ENCODE assay signal across 8 cellular contexts in genomic region chr15:40108855-40109735, GRCh38. TPM values are rescaled to one million over a fixed set of nuclear protein-coding genes. Genes with fewer than 3 reads are reported as not detected.
A peak's percentile ranks its signal among the peaks of the same experiment; 100 is the strongest.
DNase-seq lines count a peak whose midpoint lies in the region; ATAC-seq, FAIRE-seq and TF ChIP-seq lines count a peak whose summit lies in the region.

Gene BMF, minus strand, starts transcription at chr15:40108879. Its CDS starts 2,793 bp downstream, at chr15:40106086.

- TF ChIP-seq RAD21 in H1 (IDR thresholded peaks at IDR 0.05 in 1 of 2, conservative IDR thresholded peaks at IDR 0.05 in 1 of 2; ENCODE audit: low read depth in 2 of 2, low read length in 2 of 2): peak; percentile 24 to 48

- H3K4me1 ChIP-seq in CD8-positive, alpha-beta memory T cell (ENCODE audit: insufficient read depth, low read length): peaks cover 38% of the 10 kb centered on the region
- peaks cover 26 to 50% (median 37%) of the 10 kb centered on the region in 4 experiments for H3K4me1 ChIP-seq in H1 (replicated peaks in 1 of 4; ENCODE audit: control insufficient read depth in 3 of 4, insufficient read depth in 4 of 4, low read length in 3 of 4)
- peaks cover 35% of the 10 kb centered on the region for H3K4me1 ChIP-seq in mesenchymal stem cell (ENCODE audit: control insufficient read depth, insufficient read depth, low read depth, low read length)

- peaks cover 42 to 51% (median 49%) of the 10 kb centered on the region in 3 donors for H3K4me1 Mint-ChIP-seq in CD8-positive, alpha-beta memory T cell

- DNase-seq in CD8-positive, alpha-beta memory T cell: peak; percentile 87 to 98 (median 95)
- DNase-seq in HS-5 (ENCODE audit: low read depth): peak; percentile 96
- DNase-seq in NK-92 (lab: John Stamatoyannopoulos, UW; ENCODE audit: unreplicated experiment): peak; percentile 50
- DNase-seq in activated CD8-positive, alpha-beta memory T cell treated with anti-CD3 and anti-CD28 coated beads for 1 hour (ENCODE audit: extremely low read depth in 1 of 2, low read depth in 1 of 2): peak; percentile 91 to 95
- peak; percentile 98 to 100 for DNase-seq in H1 (ENCODE audit: low read depth in 1 of 2, low spot score in 2 of 2)
- peak; percentile 99 for DNase-seq in mesenchymal stem cell
- peak; percentile 93 for DNase-seq in stimulated activated CD8-positive, alpha-beta memory T cell treated with anti-CD3 and anti-CD28 coated beads, Interleukin-12 subunit alpha, Interleukin-12 subunit beta, amount 100 ng/mL, for 24 hours (ENCODE audit: extremely low read depth)

- TF ChIP-seq POLR2A in H1 (IDR thresholded peaks at IDR 0.05; ENCODE audit: control extremely low read depth in 1 of 2, low read depth in 2 of 2, low read length in 2 of 2): no peak

- H3K9me3 ChIP-seq in CD8-positive, alpha-beta memory T cell (ENCODE audit: low read length): no peaks in the 10 kb centered on the region
- H3K9me3 ChIP-seq in H1 (ENCODE audit: insufficient read depth in 2 of 2, low read depth in 1 of 2, low read length in 1 of 2): no peaks in the 10 kb centered on the region
- H3K9me3 ChIP-seq in mesenchymal stem cell (ENCODE audit: control insufficient read depth, low read length): no peaks in the 10 kb centered on the region

- peak within 1 kb of the TSS; percentile 86 for H3K4me3 ChIP-seq in CD8-positive, alpha-beta memory T cell (ENCODE audit: low read length)
- H3K4me3 ChIP-seq in H1 (ENCODE audit: extremely low read depth in 1 of 4, insufficient read depth in 2 of 4, low read depth in 3 of 4, low read length in 4 of 4) (peak within 1 kb of the TSS; percentile 71 to 92 (median 90)), mesenchymal stem cell (ENCODE audit: insufficient read depth in 1 of 2, low read depth in 1 of 2, low read length in 2 of 2) (peak within 1 kb of the TSS; percentile 81 to 93)

- TF ChIP-seq CTCF in H1 (IDR thresholded peaks at IDR 0.05; ENCODE audit: control extremely low read depth in 1 of 3, insufficient read depth in 1 of 3, low read depth in 1 of 3, low read length in 3 of 3): peak; percentile 10 to 45 (median 43); a peak in 3 of 4 replicates

- 9% methylated on average over 44 of the region's 48 CpGs; no CpG with 5 or more reads in 1 of the 2 experiments for WGBS in H1 (ENCODE audit: extremely low coverage in 1 of 2, insufficient coverage in 1 of 2, insufficient read length in 1 of 2, insufficient replicate concordance in 2 of 2, low coverage in 1 of 2, low lambda C conversion rate in 2 of 2, missing lambda C conversion rate in 1 of 2), 2 experiments
- WGBS in mesenchymal stem cell: 7% methylated on average over 48 of the region's 48 CpGs

- H4K8ac ChIP-seq in H1 (ENCODE audit: extremely low read depth, insufficient read depth, low read length) (peak within 1 kb of the TSS; percentile 42), mesenchymal stem cell (ENCODE audit: low read length) (peak within 1 kb of the TSS; percentile 52)

- no peak for TF ChIP-seq EP300 in H1 (IDR thresholded peaks at IDR 0.05; ENCODE audit: borderline replicate concordance in 1 of 2, low read depth in 2 of 2, low read length in 2 of 2)

- peak within 1 kb of the TSS; percentile 52 for H4K5ac ChIP-seq in H1 (ENCODE audit: insufficient read length, low read depth, low read length)

- peaks cover 11% of the 10 kb centered on the region; the same call in 1 of the 2 replicates for H3K23me2 ChIP-seq in H1 (ENCODE audit: low read depth, low read length)

- POLR2A ChIA-PET in CD8-positive, alpha-beta memory T cell (lab: Charles Lee): interaction anchor here (0.6 to 3.8 kb wide), 6 partner anchors 8 to 214 kb away, joined by 3 to 23 read pairs (median 3); no protein-coding TSS in a partner anchor
- POLR2A ChIA-PET in H1 (lab: Charles Lee; ENCODE audit: partially characterized antibody): interaction anchor here (0.8 to 10.0 kb wide), 14 partner anchors 9 to 165 kb away, joined by 3 to 143 read pairs (median 4); partner anchors contain the start of gene BUB1B

- no peak within 1 kb of the TSS; the same call in 1 of the 2 replicates for H2AFZ ChIP-seq in H1 (ENCODE audit: low read length)
- H2AFZ ChIP-seq in mesenchymal stem cell (ENCODE audit: low read depth, low read length): peak within 1 kb of the TSS; percentile 83

- CTCF ChIA-PET in CD8-positive, alpha-beta memory T cell (lab: Charles Lee): interaction anchor here (0.6 to 15.6 kb wide), 8 partner anchors 11 to 368 kb away, joined by 3 to 186 read pairs (median 4); no protein-coding TSS in a partner anchor
- CTCF ChIA-PET in H1 (lab: Charles Lee; ENCODE audit: partially characterized antibody): interaction anchor here (0.6 to 23.9 kb wide), 24 partner anchors 12 to 226 kb away, joined by 3 to 406 read pairs (median 4); partner anchors contain the start of genes BUB1B and SRP14

- H3K9me3 Mint-ChIP-seq in CD8-positive, alpha-beta memory T cell: no peaks in the 10 kb centered on the region

- peak; percentile 58 for FAIRE-seq in H1 (lab: Jason Lieb, UNC)

- H2BK20ac ChIP-seq in H1 (ENCODE audit: low read length): peak within 1 kb of the TSS; percentile 40; the same call in 1 of the 2 replicates

- H2BK12ac ChIP-seq in H1 (ENCODE audit: low read depth, low read length) (peak within 1 kb of the TSS; percentile 44; the same call in 1 of the 2 replicates), mesenchymal stem cell (ENCODE audit: low read length in 2 of 2) (peak within 1 kb of the TSS; percentile 28 to 80)

- H3K23ac ChIP-seq in H1 (ENCODE audit: insufficient read length): no peak within 1 kb of the TSS
- peak within 1 kb of the TSS in 1 of 2 experiments; percentile 44 for H3K23ac ChIP-seq in mesenchymal stem cell (ENCODE audit: low read length in 2 of 2)

- H3K4me2 ChIP-seq in H1 (ENCODE audit: insufficient read depth in 1 of 2, low read depth in 2 of 2, low read length in 2 of 2): peak within 1 kb of the TSS; percentile 90 to 96
- H3K4me2 ChIP-seq in mesenchymal stem cell (ENCODE audit: low read length, poor library complexity, severe bottlenecking): peak within 1 kb of the TSS; percentile 89

- H3K18ac ChIP-seq in H1 (ENCODE audit: extremely low read depth, low read length) (peak within 1 kb of the TSS; percentile 88), mesenchymal stem cell (ENCODE audit: low read depth in 1 of 2, low read length in 2 of 2) (peak within 1 kb of the TSS; percentile 52 to 84)

- H3K27ac Mint-ChIP-seq in CD8-positive, alpha-beta memory T cell: peak within 1 kb of the TSS; percentile 75 to 99 (median 92)

- peaks cover 5 to 14% of the 10 kb centered on the region in 2 donors for H3K27me3 Mint-ChIP-seq in CD8-positive, alpha-beta memory T cell

- ATAC-seq in GM19468 (IDR thresholded peaks at IDR 0.05; ENCODE audit: extremely low read depth, unreplicated experiment): peak; percentile 62

- H2BK15ac ChIP-seq in H1 (ENCODE audit: low read length) (no peak within 1 kb of the TSS), mesenchymal stem cell (ENCODE audit: low read depth, poor library complexity, severe bottlenecking) (peak within 1 kb of the TSS; percentile 90)

- peaks cover 0 to 2% of the 10 kb centered on the region in 2 experiments for H4K20me1 ChIP-seq in H1 (replicated peaks in 1 of 2; ENCODE audit: control insufficient read depth in 1 of 2, insufficient read depth in 2 of 2, low read length in 2 of 2)

- H4K91ac ChIP-seq in H1 (replicated peaks; ENCODE audit: insufficient read length, low read length) (peak within 1 kb of the TSS; percentile 83), mesenchymal stem cell (ENCODE audit: low read length) (peak within 1 kb of the TSS; percentile 74)

- H2BK120ac ChIP-seq in H1 (replicated peaks; ENCODE audit: low read depth, low read length): peak within 1 kb of the TSS; percentile 10
- H2BK120ac ChIP-seq in mesenchymal stem cell (ENCODE audit: low read depth, low read length): peak within 1 kb of the TSS; percentile 75

- no peaks in the 10 kb centered on the region for H3K79me1 ChIP-seq in H1 (ENCODE audit: low read depth, low read length)
- peaks cover 12% of the 10 kb centered on the region for H3K79me1 ChIP-seq in mesenchymal stem cell (replicated peaks; ENCODE audit: low read length, poor library complexity, severe bottlenecking)

- peak within 1 kb of the TSS; percentile 61; the same call in 1 of the 2 replicates for H2BK5ac ChIP-seq in H1 (ENCODE audit: low read depth, low read length)
- H2BK5ac ChIP-seq in mesenchymal stem cell (ENCODE audit: low read depth, low read length, poor library complexity, severe bottlenecking): no peak within 1 kb of the TSS

- no peaks in the 10 kb centered on the region for H3K27me3 ChIP-seq in CD8-positive, alpha-beta memory T cell (ENCODE audit: insufficient read depth, low read length, poor library complexity, severe bottlenecking)
- H3K27me3 ChIP-seq in H1 (replicated peaks in 1 of 4; ENCODE audit: control insufficient read depth in 3 of 4, extremely low read depth in 1 of 4, insufficient read depth in 3 of 4, low read length in 3 of 4) (no peaks in the 10 kb centered on the region), mesenchymal stem cell (ENCODE audit: control insufficient read depth in 1 of 2, insufficient read depth in 1 of 2, low read length in 2 of 2) (peaks cover 3 to 34% of the 10 kb centered on the region in 2 experiments)

- no peaks in the 10 kb centered on the region for H3K79me2 ChIP-seq in H1 (ENCODE audit: control insufficient read depth in 1 of 2, insufficient read depth in 2 of 2, low read length in 2 of 2)

- H3K27ac ChIP-seq in CD8-positive, alpha-beta memory T cell (ENCODE audit: low read depth, low read length): peak within 1 kb of the TSS; percentile 19
- H3K27ac ChIP-seq in H1 (ENCODE audit: low read depth, low read length): peak within 1 kb of the TSS; percentile 29; the same call in 1 of the 2 replicates
- peak within 1 kb of the TSS; percentile 34 for H3K27ac ChIP-seq in mesenchymal stem cell (ENCODE audit: low read length, poor library complexity, severe bottlenecking)

- no peak within 1 kb of the TSS for H3K14ac ChIP-seq in H1 (ENCODE audit: insufficient read length)
- peak within 1 kb of the TSS in 1 of 2 experiments; percentile 93 for H3K14ac ChIP-seq in mesenchymal stem cell (ENCODE audit: low read length in 2 of 2)

- H2AK5ac ChIP-seq in H1 (ENCODE audit: low read depth, low read length) (no peak within 1 kb of the TSS), mesenchymal stem cell (ENCODE audit: low read length, severe bottlenecking) (no peak within 1 kb of the TSS)

- H3K9ac ChIP-seq in H1 (replicated peaks in 1 of 4; ENCODE audit: extremely low read depth in 1 of 4, low read depth in 3 of 4, low read length in 3 of 4) (peak within 1 kb of the TSS; percentile 56 to 77 (median 60)), mesenchymal stem cell (ENCODE audit: low read length) (peak within 1 kb of the TSS; percentile 82)

- peaks cover 0 to 15% (median 0%) of the 10 kb centered on the region in 3 donors for H3K36me3 Mint-ChIP-seq in CD8-positive, alpha-beta memory T cell

- H3K4ac ChIP-seq in H1 (replicated peaks; ENCODE audit: insufficient read length, low read depth, low read length) (peak within 1 kb of the TSS; percentile 29), mesenchymal stem cell (ENCODE audit: low read depth in 1 of 2, low read length in 2 of 2) (peak within 1 kb of the TSS; percentile 34 to 40)

- H3K56ac ChIP-seq in H1 (replicated peaks; ENCODE audit: insufficient read length, low read depth, low read length): peak within 1 kb of the TSS; percentile 39

- H3K4me3 Mint-ChIP-seq in CD8-positive, alpha-beta memory T cell: peak within 1 kb of the TSS; percentile 91 to 99 (median 97)

- H3K36me3 ChIP-seq in CD8-positive, alpha-beta memory T cell (ENCODE audit: insufficient read depth, low read length): no peaks in the 10 kb centered on the region
- H3K36me3 ChIP-seq in H1 (ENCODE audit: control insufficient read depth in 2 of 4, insufficient read depth in 4 of 4, low read length in 3 of 4) (no peaks in the 10 kb centered on the region; a peak in 2 of 8 replicates), mesenchymal stem cell (ENCODE audit: control insufficient read depth in 1 of 2, insufficient read depth in 2 of 2, low read depth in 1 of 2, low read length in 2 of 2) (peaks cover 0 to 14% of the 10 kb centered on the region in 2 experiments)

RNA-seq across cellular contexts. Expression of gene BMF, which starts in this region (rescaled TPM):
- 10 to 100 TPM; 15.3 to 16.8 TPM for total RNA-seq in CD8-positive, alpha-beta memory T cell
- 2.3 TPM for polyA plus RNA-seq in CD8-positive, alpha-beta memory T cell
- total RNA-seq in H1 (2021; fragmentation: NEBNext Ultra II Directional; extraction: Animal tissue kit (Norgen Biotek cat#: 25700)): 24.2 and 30.9 TPM in 2 replicates
- 21.2 and 29.0 TPM in 2 replicates for polyA plus RNA-seq in H1 (2011; rRNA removed)
- 23.4 TPM for polyA plus RNA-seq in H1 (2011; cell fraction: cytosol; rRNA removed)
- 28.4 TPM for polyA plus RNA-seq in H1 (2011; cell fraction: nucleus; rRNA removed)
- polyA plus RNA-seq in H1 (2012, experiment 1 of 2): 20.6 to 25.4 TPM (median 23.4 TPM) in 4 replicates
- polyA plus RNA-seq in H1 (2012, experiment 2 of 2): 20.0 TPM
- polyA plus RNA-seq in H1 (2013, experiment 1 of 2): 9.5 TPM
- 9.4 TPM for polyA plus RNA-seq in H1 (2013, experiment 2 of 2)
- polyA minus RNA-seq in H1 (2011; rRNA and poly(A)+ RNA removed): 36.9 and 38.5 TPM in 2 replicates
- 23.9 TPM for polyA minus RNA-seq in H1 (2011; cell fraction: cytosol; rRNA and poly(A)+ RNA removed)
- 28.7 TPM for polyA minus RNA-seq in H1 (2011; cell fraction: nucleus; rRNA and poly(A)+ RNA removed)
- 18.5 TPM for polyA plus RNA-seq in mesenchymal stem cell (2013, experiment 1 of 2)
- polyA plus RNA-seq in mesenchymal stem cell (2013, experiment 2 of 2): 17.8 TPM

Comparison
In these comparisons a context has a peak if more than half of its experiments do, and no peak if none do; other contexts are left out.
1. Peak in every context shown above with its lines: DNase-seq, ATAC-seq, H3K4me3 ChIP-seq and H3K27ac ChIP-seq.